21 cellular contexts compared by ENCODE assay signal in the genomic region with DNA sequence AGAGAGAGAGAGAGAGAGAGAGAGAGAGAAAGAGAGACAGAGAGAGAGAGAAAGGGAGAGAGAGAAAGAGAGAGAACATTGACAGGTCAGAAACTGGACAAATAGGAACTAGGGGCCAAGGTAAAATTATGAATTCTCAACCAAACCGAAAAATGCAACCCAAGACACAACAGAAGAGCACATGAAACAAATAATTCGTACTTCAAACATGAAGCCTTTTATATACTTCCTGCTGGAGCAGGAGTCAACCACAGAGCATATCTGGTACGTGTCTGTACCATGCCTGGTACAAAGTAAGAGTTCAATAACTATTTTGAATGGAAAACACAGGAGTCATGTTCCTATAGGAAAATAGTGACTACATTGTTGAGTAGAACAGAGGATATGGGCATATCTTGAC. TPM values are rescaled to one million over a fixed set of nuclear protein-coding genes. Genes with fewer than 3 reads are reported as not detected.
DNase-seq lines count a peak whose midpoint lies in the region; ATAC-seq and TF ChIP-seq lines count a peak whose summit lies in the region.
"Had no signal": no experiment of that assay in that cellular context is flagged by ENCODE, and none has a peak within 500 bp of the region (broad histone marks: within the 10 kb centered on the region; RNA-seq: fewer than 3 reads in every experiment).

No MANE protein-coding gene starts in this region.

- H3K9me3 Mint-ChIP-seq in natural killer cell treated with Interleukin-12 subunit alpha and Interleukin-12 subunit beta and Interleukin-15 and Interleukin-18, amount 100 ng/mL, for 72 hours = no peaks in the 10 kb centered on the region
- H3K9me3 Mint-ChIP-seq in natural killer cell (no peaks in the 10 kb centered on the region), Calu3 (ENCODE audit: low read depth, unreplicated experiment) (no peaks in the 10 kb centered on the region)
- H3K9me3 Mint-ChIP-seq in activated T-helper 17 cell treated with anti-CD3 and anti-CD28 coated beads, Interleukin-2, amount 50 U/mL, for 72 hours = peaks cover 3% of the 10 kb centered on the region
- H3K9me3 Mint-ChIP-seq: brain; stimulated activated memory B cell treated with anti-CD40 and anti-IgM and Interleukin-4, amounts not matched to agents 10 μg/mL and 1 μg/mL and 100 μg/mL, for 72 hours had no signal

- in situ Hi-C loops in KBM-7 (cut with MboI; ENCODE audit: low pct_unique_long_range_greater_than_20kb, low sequenced_read_pairs) = no loop called here

- H3K27ac Mint-ChIP-seq in natural killer cell treated with Interleukin-12 subunit alpha and Interleukin-12 subunit beta and Interleukin-15 and Interleukin-18, amount 100 ng/mL, for 72 hours = no peak overlapping the region
- H3K27ac Mint-ChIP-seq in natural killer cell (no peak overlapping the region), Calu3 (ENCODE audit: unreplicated experiment) (no peak overlapping the region)
- peak overlapping the region; percentile 64 for H3K27ac Mint-ChIP-seq in activated T-helper 17 cell treated with anti-CD3 and anti-CD28 coated beads, Interleukin-2, amount 50 U/mL, for 72 hours
- H3K27ac Mint-ChIP-seq: brain; stimulated activated memory B cell treated with anti-CD40 and anti-IgM and Interleukin-4, amounts not matched to agents 10 μg/mL and 1 μg/mL and 100 μg/mL, for 72 hours had no signal

- TF ChIP-seq CTCF in natural killer cell (IDR thresholded peaks at IDR 0.05) (no peak), Calu3 (IDR thresholded peaks at IDR 0.05; ENCODE audit: unreplicated experiment) (no peak)

- CTCF ChIA-PET in Calu3 (lab: Charles Lee) = no interaction called here

- no peak for ATAC-seq in natural killer cell treated with Interleukin-12 subunit alpha and Interleukin-12 subunit beta and Interleukin-15 and Interleukin-18, amount 100 ng/mL, for 72 hours
- no peak for ATAC-seq in natural killer cell
- peak; percentile 70 for ATAC-seq in activated T-helper 17 cell treated with anti-CD3 and anti-CD28 coated beads, Interleukin-2, amount 50 U/mL, for 72 hours (replicated peaks)
- no peak for ATAC-seq in HG03378 (IDR thresholded peaks at IDR 0.05; ENCODE audit: unreplicated experiment)
- ATAC-seq in HG02642 (IDR thresholded peaks at IDR 0.05; ENCODE audit: poor library complexity, unreplicated experiment) = no peak
- ATAC-seq in GM21723 (IDR thresholded peaks at IDR 0.05; ENCODE audit: unreplicated experiment) = no peak
- ATAC-seq: lower lobe of right lung; stimulated activated memory B cell treated with anti-CD40 and anti-IgM and Interleukin-4, amounts not matched to agents 10 μg/mL and 1 μg/mL and 100 μg/mL, for 72 hours had no signal

- BruUV-seq in Calu3 (replicated peaks; lab: Mats Ljungman, UMichigan) = no TSS peak

- H3K4me1 Mint-ChIP-seq in natural killer cell treated with Interleukin-12 subunit alpha and Interleukin-12 subunit beta and Interleukin-15 and Interleukin-18, amount 100 ng/mL, for 72 hours (ENCODE audit: low read depth in 2 of 2) = peaks cover 0 to 6% of the 10 kb centered on the region in 2 donors
- H3K4me1 Mint-ChIP-seq in natural killer cell (peaks cover 0 to 6% of the 10 kb centered on the region in 2 donors), Calu3 (ENCODE audit: low read depth, unreplicated experiment) (peaks cover 1% of the 10 kb centered on the region)
- peaks cover 13% of the 10 kb centered on the region for H3K4me1 Mint-ChIP-seq in activated T-helper 17 cell treated with anti-CD3 and anti-CD28 coated beads, Interleukin-2, amount 50 U/mL, for 72 hours

- peak overlapping the region; percentile 14 for H3K4me3 Mint-ChIP-seq in natural killer cell treated with Interleukin-12 subunit alpha and Interleukin-12 subunit beta and Interleukin-15 and Interleukin-18, amount 100 ng/mL, for 72 hours
- H3K4me3 Mint-ChIP-seq in natural killer cell (no peak overlapping the region), Calu3 (ENCODE audit: low read depth, unreplicated experiment) (no peak overlapping the region)
- peak overlapping the region; percentile 53 for H3K4me3 Mint-ChIP-seq in activated T-helper 17 cell treated with anti-CD3 and anti-CD28 coated beads, Interleukin-2, amount 50 U/mL, for 72 hours
- H3K4me3 Mint-ChIP-seq: brain; stimulated activated memory B cell treated with anti-CD40 and anti-IgM and Interleukin-4, amounts not matched to agents 10 μg/mL and 1 μg/mL and 100 μg/mL, for 72 hours had no signal

- intact Hi-C loops in natural killer cell (cut with micrococcal nuclease) = no loop called here
- intact Hi-C loops in Calu3 (cut with micrococcal nuclease; ENCODE audit: unreplicated experiment) = loop anchor here (10.0 kb wide), 1 partner anchor 331 kb away; no protein-coding TSS in a partner anchor

- DNase-seq in natural killer cell treated with Interleukin-12 subunit alpha and Interleukin-12 subunit beta and Interleukin-15 and Interleukin-18, amount 100 ng/mL, for 72 hours (ENCODE audit: low spot score) = no peak
- DNase-seq in natural killer cell (no peak), KBM-7 (peak; percentile 49), Calu3 (no peak)
- DNase-seq: activated naive CD4-positive, alpha-beta T cell; Caco-2; cortex of kidney; EL; lower lobe of right lung; NCI-H187 treated with DMSO at 0.1 percent for 48 hours; NCI-H226; NCI-H82; PC-9; SIG-M5; thyroid gland had no signal

- H3K36me3 Mint-ChIP-seq in natural killer cell treated with Interleukin-12 subunit alpha and Interleukin-12 subunit beta and Interleukin-15 and Interleukin-18, amount 100 ng/mL, for 72 hours = no peaks in the 10 kb centered on the region
- H3K36me3 Mint-ChIP-seq in natural killer cell (no peaks in the 10 kb centered on the region), Calu3 (ENCODE audit: insufficient read depth, unreplicated experiment) (no peaks in the 10 kb centered on the region)
- H3K36me3 Mint-ChIP-seq in activated T-helper 17 cell treated with anti-CD3 and anti-CD28 coated beads, Interleukin-2, amount 50 U/mL, for 72 hours (ENCODE audit: low read depth) = no peaks in the 10 kb centered on the region
- H3K36me3 Mint-ChIP-seq: brain; stimulated activated memory B cell treated with anti-CD40 and anti-IgM and Interleukin-4, amounts not matched to agents 10 μg/mL and 1 μg/mL and 100 μg/mL, for 72 hours had no signal

- peaks cover 0 to 10% of the 10 kb centered on the region in 2 donors for H3K27me3 Mint-ChIP-seq in natural killer cell treated with Interleukin-12 subunit alpha and Interleukin-12 subunit beta and Interleukin-15 and Interleukin-18, amount 100 ng/mL, for 72 hours
- H3K27me3 Mint-ChIP-seq in natural killer cell (ENCODE audit: low read depth in 2 of 2) (peaks cover 4 to 11% of the 10 kb centered on the region in 2 donors), Calu3 (ENCODE audit: unreplicated experiment) (peaks cover 13% of the 10 kb centered on the region)
- no peaks in the 10 kb centered on the region for H3K27me3 Mint-ChIP-seq in activated T-helper 17 cell treated with anti-CD3 and anti-CD28 coated beads, Interleukin-2, amount 50 U/mL, for 72 hours
- H3K27me3 Mint-ChIP-seq: stimulated activated memory B cell treated with anti-CD40 and anti-IgM and Interleukin-4, amounts not matched to agents 10 μg/mL and 1 μg/mL and 100 μg/mL, for 72 hours had no signal

RNA-seq across cellular contexts. Expression of a gene that starts 6.5 kb away (rescaled TPM):
- 10 to 100 TPM; 12.8 to 19.7 TPM for total RNA-seq in natural killer cell treated with Interleukin-12 subunit alpha and Interleukin-12 subunit beta and Interleukin-15 and Interleukin-18, amount 100 ng/mL, for 72 hours
- total RNA-seq in natural killer cell = 10 to 100 TPM; 12.1 to 17.3 (median 13.5) TPM
- 10 to 100 TPM in 1 of 2 donors, 1 to 10 TPM in 1; 7.9 to 13.7 TPM for total RNA-seq in activated T-helper 17 cell treated with anti-CD3 and anti-CD28 coated beads, Interleukin-2, amount 50 U/mL, for 72 hours
- 10.5 and 11.7 TPM in 2 replicates for total RNA-seq in Calu3 (2022)

Comparison
In these comparisons a context has a peak if more than half of its experiments do, and no peak if none do; other contexts are left out.
1. H3K4me3 Mint-ChIP-seq: peak in natural killer cell treated with Interleukin-12 subunit alpha and Interleukin-12 subunit beta and Interleukin-15 and Interleukin-18, amount 100 ng/mL, for 72 hours (single experiment) and activated T-helper 17 cell treated with anti-CD3 and anti-CD28 coated beads, Interleukin-2, amount 50 U/mL, for 72 hours (single experiment); none in natural killer cell (single experiment) and Calu3 (single experiment).